20 cellular contexts compared by ENCODE assay signal in the genomic region with DNA sequence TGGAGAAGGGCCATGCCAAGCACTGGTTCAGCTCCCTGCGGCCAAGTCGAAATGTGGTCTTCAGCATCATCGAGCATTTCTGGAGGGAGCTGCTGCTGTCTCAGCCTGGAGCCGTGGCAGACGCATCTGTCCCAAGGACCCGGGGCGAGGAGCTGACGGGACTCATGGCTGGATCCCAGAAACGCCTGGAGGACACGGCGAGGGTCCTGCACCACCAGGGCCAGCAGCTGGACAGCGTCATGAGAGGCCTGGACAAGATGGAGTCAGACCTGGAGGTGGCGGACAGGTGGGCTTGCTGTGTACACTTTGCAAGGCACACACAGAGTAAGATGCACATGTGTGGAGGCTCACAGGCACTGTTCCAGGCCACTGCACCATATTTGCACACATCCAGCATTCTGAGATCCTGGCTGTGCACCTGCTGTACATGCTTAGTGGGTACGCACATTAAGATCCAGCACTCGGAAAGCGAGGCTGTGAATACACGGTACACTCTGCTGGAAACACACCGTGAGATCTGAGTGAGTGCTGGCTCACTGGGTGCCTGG. TPM values are rescaled to one million over a fixed set of nuclear protein-coding genes. Genes with fewer than 3 reads are reported as not detected.
DNase-seq lines count a peak whose midpoint lies in the region; ATAC-seq and TF ChIP-seq lines count a peak whose summit lies in the region.
"Had no signal": no experiment of that assay in that cellular context is flagged by ENCODE, and none has a peak within 500 bp of the region (broad histone marks: within the 10 kb centered on the region; RNA-seq: fewer than 3 reads in every experiment).

No MANE protein-coding gene starts in this region.

- no peaks in the 10 kb centered on the region for H3K9me3 Mint-ChIP-seq in activated CD4-positive, alpha-beta T cell treated with anti-CD3 and anti-CD28 coated beads, Interleukin-2, amount 10 ng/mL, durations not matched to agents 24 days and 14 days
- H3K9me3 Mint-ChIP-seq in CD8-positive, alpha-beta memory T cell: no peaks in the 10 kb centered on the region
- H3K9me3 Mint-ChIP-seq: T-cell had no signal

- H3K36me3 ChIP-seq in CD8-positive, alpha-beta memory T cell (ENCODE audit: insufficient read depth, low read length): peaks cover 13% of the 10 kb centered on the region
- H3K36me3 ChIP-seq in adrenal gland (replicated peaks in 1 of 2): peaks cover 0 to 17% of the 10 kb centered on the region in 2 donors
- H3K36me3 ChIP-seq in neuronal stem cell (replicated peaks in 1 of 2; ENCODE audit: control insufficient read depth in 2 of 2, insufficient read depth in 2 of 2, low read length in 2 of 2): peaks cover 19 to 61% of the 10 kb centered on the region in 2 donors

- CTCF ChIA-PET in CD8-positive, alpha-beta memory T cell (lab: Charles Lee): interaction anchor here (2.0 kb wide), 1 partner anchor 15 kb away, joined by 5 read pairs; no protein-coding TSS in a partner anchor

- H3K23ac ChIP-seq in neuronal stem cell (ENCODE audit: low read depth, low read length, poor library complexity): peak overlapping the region; percentile 77

- peaks cover 24% of the 10 kb centered on the region for H3K4me1 Mint-ChIP-seq in activated CD4-positive, alpha-beta T cell treated with anti-CD3 and anti-CD28 coated beads, Interleukin-2, amount 10 ng/mL, durations not matched to agents 24 days and 14 days
- H3K4me1 Mint-ChIP-seq in CD8-positive, alpha-beta memory T cell: peaks cover 24 to 57% (median 55%) of the 10 kb centered on the region in 3 donors

- peak overlapping the region; percentile 74 for H3K27ac ChIP-seq in CD8-positive, alpha-beta memory T cell (ENCODE audit: low read depth, low read length)
- peak overlapping the region; percentile 56 to 91 (median 70) for H3K27ac ChIP-seq in adrenal gland
- H3K27ac ChIP-seq in neuronal stem cell (replicated peaks; ENCODE audit: low read length): no peak overlapping the region
- H3K27ac ChIP-seq: BLaER1, pancreas, VCaP had no signal

- no peak for TF ChIP-seq POLR2A in adrenal gland (IDR thresholded peaks at IDR 0.05)

- no peak overlapping the region for H2BK120ac ChIP-seq in neuronal stem cell (ENCODE audit: low read depth, low read length)

- peaks cover 25% of the 10 kb centered on the region for H3K4me1 ChIP-seq in CD8-positive, alpha-beta memory T cell (ENCODE audit: insufficient read depth, low read length)
- peaks cover 28 to 37% of the 10 kb centered on the region in 2 donors for H3K4me1 ChIP-seq in adrenal gland (replicated peaks in 1 of 2)
- H3K4me1 ChIP-seq in neuronal stem cell (ENCODE audit: control insufficient read depth in 2 of 2, insufficient read depth in 1 of 2, low read depth in 1 of 2, low read length in 2 of 2): no peaks in the 10 kb centered on the region
- H3K4me1 ChIP-seq: pancreas had no signal

- WGBS in adrenal gland, 4 donors: 72 to 92% (median 88%) methylated on average over 10 to 18 of the region's 18 CpGs
- WGBS in neuronal stem cell (ENCODE audit: extremely low coverage in 2 of 2, insufficient read length in 2 of 2, insufficient replicate concordance in 1 of 2), 2 donors: no CpG with 5 or more reads among the region's 18 CpGs

- no peak for DNase-seq in activated CD4-positive, alpha-beta T cell treated with anti-CD3 and anti-CD28 coated beads, Interleukin-2, amount 10 ng/mL, durations not matched to agents 24 days and 14 days
- no peak for DNase-seq in activated CD4-positive, alpha-beta T cell treated with anti-CD3 and anti-CD28 coated beads for 4 hours
- DNase-seq in CD8-positive, alpha-beta memory T cell: no peak
- no peak for DNase-seq in adrenal gland
- no peak for DNase-seq in neuronal stem cell (ENCODE audit: low spot score)
- DNase-seq in SK-N-DZ (ENCODE audit: low spot score): no peak
- DNase-seq: glutamatergic neuron; Karpas-422; NCI-H1105 treated with DMSO at 0.1 percent for 48 hours; NCI-H2107; NCI-H524 treated with DMSO at 0.1 percent for 48 hours; SHP77 treated with DMSO at 0.1 percent for 48 hours; stimulated activated CD4-positive, alpha-beta T cell treated with anti-CD3 and anti-CD28 coated beads, Interleukin-1b, Interleukin-23, amount 100 ng/mL, for 48 hours; T-cell had no signal

- H3K27me3 Mint-ChIP-seq in activated CD4-positive, alpha-beta T cell treated with anti-CD3 and anti-CD28 coated beads, Interleukin-2, amount 10 ng/mL, durations not matched to agents 24 days and 14 days: no peaks in the 10 kb centered on the region
- no peaks in the 10 kb centered on the region for H3K27me3 Mint-ChIP-seq in CD8-positive, alpha-beta memory T cell
- H3K27me3 Mint-ChIP-seq: T-cell had no signal

- H2BK15ac ChIP-seq in neuronal stem cell (ENCODE audit: low read length): no peak overlapping the region

- H3K79me1 ChIP-seq in neuronal stem cell (ENCODE audit: low read depth, low read length): peaks cover 16% of the 10 kb centered on the region

- peak overlapping the region; percentile 50 for H3K9ac ChIP-seq in neuronal stem cell (ENCODE audit: low read depth, low read length, poor library complexity)
- H3K9ac ChIP-seq: BLaER1 had no signal

- H3K4me2 ChIP-seq in neuronal stem cell (ENCODE audit: insufficient read depth, low read length, poor library complexity, severe bottlenecking): no peak overlapping the region
- H3K4me2 ChIP-seq: BLaER1 had no signal

- H3K36me3 Mint-ChIP-seq in activated CD4-positive, alpha-beta T cell treated with anti-CD3 and anti-CD28 coated beads, Interleukin-2, amount 10 ng/mL, durations not matched to agents 24 days and 14 days (ENCODE audit: low read depth): peaks cover 14% of the 10 kb centered on the region
- H3K36me3 Mint-ChIP-seq in CD8-positive, alpha-beta memory T cell: peaks cover 0 to 61% (median 5%) of the 10 kb centered on the region in 3 donors

- no peak for TF ChIP-seq CTCF in adrenal gland (IDR thresholded peaks at IDR 0.05)

- H2AFZ ChIP-seq in neuronal stem cell (ENCODE audit: low read length): no peak overlapping the region

- no peak for ATAC-seq in HG03139 (IDR thresholded peaks at IDR 0.05; ENCODE audit: unreplicated experiment)
- no peak for ATAC-seq in GM21447 (IDR thresholded peaks at IDR 0.05; ENCODE audit: unreplicated experiment)

- H2BK5ac ChIP-seq in neuronal stem cell (ENCODE audit: low read length): no peak overlapping the region

- no peak overlapping the region for H4K91ac ChIP-seq in neuronal stem cell (ENCODE audit: low read depth, low read length, poor library complexity)

- no peak overlapping the region for H2AK5ac ChIP-seq in neuronal stem cell (ENCODE audit: low read depth, low read length)

- no peak overlapping the region for H3K27ac Mint-ChIP-seq in activated CD4-positive, alpha-beta T cell treated with anti-CD3 and anti-CD28 coated beads, Interleukin-2, amount 10 ng/mL, durations not matched to agents 24 days and 14 days
- peak overlapping the region in 3 of 8 donors; percentile 30 to 63 (median 58) for H3K27ac Mint-ChIP-seq in CD8-positive, alpha-beta memory T cell

- intact Hi-C loops in activated CD4-positive, alpha-beta T cell treated with anti-CD3 and anti-CD28 coated beads, Interleukin-2, amount 10 ng/mL, durations not matched to agents 24 days and 14 days (cut with micrococcal nuclease): no loop called here
- intact Hi-C loops in adrenal gland (cut with DNase I): no loop called here

- H3K4me3 Mint-ChIP-seq in activated CD4-positive, alpha-beta T cell treated with anti-CD3 and anti-CD28 coated beads, Interleukin-2, amount 10 ng/mL, durations not matched to agents 24 days and 14 days: peak overlapping the region; percentile 42
- peak overlapping the region in 1 of 7 donors; percentile 24 for H3K4me3 Mint-ChIP-seq in CD8-positive, alpha-beta memory T cell

- POLR2A ChIA-PET in CD8-positive, alpha-beta memory T cell (lab: Charles Lee): no interaction called here

- H3K18ac ChIP-seq in neuronal stem cell (ENCODE audit: low read length): no peak overlapping the region

- H3K4me3 ChIP-seq in CD8-positive, alpha-beta memory T cell (ENCODE audit: low read length): no peak overlapping the region
- H3K4me3 ChIP-seq in adrenal gland (no peak overlapping the region), neuronal stem cell (ENCODE audit: low read length in 2 of 2) (no peak overlapping the region)
- H3K4me3 ChIP-seq: BLaER1, lung, pancreas had no signal

- no peak overlapping the region for H3K4ac ChIP-seq in neuronal stem cell (ENCODE audit: low read length)

- H3K9me3 ChIP-seq in CD8-positive, alpha-beta memory T cell (ENCODE audit: low read length): no peaks in the 10 kb centered on the region
- H3K9me3 ChIP-seq in adrenal gland (replicated peaks in 1 of 3): no peaks in the 10 kb centered on the region
- no peaks in the 10 kb centered on the region for H3K9me3 ChIP-seq in neuronal stem cell (replicated peaks in 1 of 2; ENCODE audit: control insufficient read depth in 2 of 2, insufficient read depth in 1 of 2, low read depth in 1 of 2, low read length in 2 of 2)
- H3K9me3 ChIP-seq: BLaER1, pancreas had no signal

- no peaks in the 10 kb centered on the region for H3K27me3 ChIP-seq in CD8-positive, alpha-beta memory T cell (ENCODE audit: insufficient read depth, low read length, poor library complexity, severe bottlenecking)
- no peaks in the 10 kb centered on the region for H3K27me3 ChIP-seq in adrenal gland
- H3K27me3 ChIP-seq in neuronal stem cell (ENCODE audit: control insufficient read depth in 3 of 3, insufficient read depth in 3 of 3, low read depth in 1 of 3, low read length in 3 of 3): no peaks in the 10 kb centered on the region
- H3K27me3 ChIP-seq: BLaER1, pancreas had no signal

- no peak overlapping the region for H2BK12ac ChIP-seq in neuronal stem cell (ENCODE audit: low read length)

- no peak overlapping the region for H3K14ac ChIP-seq in neuronal stem cell (ENCODE audit: low read length)

- no peak overlapping the region for H4K8ac ChIP-seq in neuronal stem cell (ENCODE audit: low read depth, low read length)

RNA-seq across cellular contexts. Expression of gene SNAP47, which starts 12.8 kb away (rescaled TPM):
- 28.6 and 30.9 TPM in 2 replicates for total RNA-seq in activated CD4-positive, alpha-beta T cell treated with anti-CD3 and anti-CD28 coated beads, Interleukin-2, amount 10 ng/mL, durations not matched to agents 24 days and 14 days
- 10 to 100 TPM; 27.0 to 28.4 TPM for total RNA-seq in CD8-positive, alpha-beta memory T cell
- 47.4 TPM for polyA plus RNA-seq in CD8-positive, alpha-beta memory T cell
- 100 to 1,000 TPM in 6 of 8 donors, 10 to 100 TPM in 2; 60.9 to 216 (median 117) TPM for total RNA-seq in adrenal gland
- polyA plus RNA-seq in adrenal gland: 10 to 100 TPM; 24.5 to 52.8 (median 43.5) TPM
- polyA plus RNA-seq in neuronal stem cell (2013, experiment 1 of 2): 27.1 TPM
- polyA plus RNA-seq in neuronal stem cell (2013, experiment 2 of 2): 25.3 TPM
- 43.9 and 45.4 TPM in 2 replicates for polyA plus RNA-seq in SK-N-DZ (2014; cell fraction: cytosol; rRNA removed)
- 32.6 and 34.6 TPM in 2 replicates for polyA plus RNA-seq in SK-N-DZ (2014; cell fraction: nucleus; rRNA removed)

RNA-seq across cellular contexts. Expression of gene JMJD4, which starts 12.9 kb away (rescaled TPM):
- 34.8 and 35.1 TPM in 2 replicates for total RNA-seq in activated CD4-positive, alpha-beta T cell treated with anti-CD3 and anti-CD28 coated beads, Interleukin-2, amount 10 ng/mL, durations not matched to agents 24 days and 14 days
- total RNA-seq in CD8-positive, alpha-beta memory T cell: 10 to 100 TPM; 23.1 to 25.8 TPM
- 28.0 TPM for polyA plus RNA-seq in CD8-positive, alpha-beta memory T cell
- total RNA-seq in adrenal gland: 10 to 100 TPM; 19.7 to 57.5 (median 29.6) TPM
- 10 to 100 TPM in 2 of 3 donors, 1 to 10 TPM in 1; 8.6 to 29.8 (median 25.7) TPM for polyA plus RNA-seq in adrenal gland
- 6.4 TPM for polyA plus RNA-seq in neuronal stem cell (2013, experiment 1 of 2)
- 5.6 TPM for polyA plus RNA-seq in neuronal stem cell (2013, experiment 2 of 2)
- polyA plus RNA-seq in SK-N-DZ (2014; cell fraction: cytosol; rRNA removed): 23.2 and 25.0 TPM in 2 replicates
- polyA plus RNA-seq in SK-N-DZ (2014; cell fraction: nucleus; rRNA removed): 41.6 and 44.7 TPM in 2 replicates
